6 cellular contexts compared by ENCODE assay signal in the genomic region with DNA sequence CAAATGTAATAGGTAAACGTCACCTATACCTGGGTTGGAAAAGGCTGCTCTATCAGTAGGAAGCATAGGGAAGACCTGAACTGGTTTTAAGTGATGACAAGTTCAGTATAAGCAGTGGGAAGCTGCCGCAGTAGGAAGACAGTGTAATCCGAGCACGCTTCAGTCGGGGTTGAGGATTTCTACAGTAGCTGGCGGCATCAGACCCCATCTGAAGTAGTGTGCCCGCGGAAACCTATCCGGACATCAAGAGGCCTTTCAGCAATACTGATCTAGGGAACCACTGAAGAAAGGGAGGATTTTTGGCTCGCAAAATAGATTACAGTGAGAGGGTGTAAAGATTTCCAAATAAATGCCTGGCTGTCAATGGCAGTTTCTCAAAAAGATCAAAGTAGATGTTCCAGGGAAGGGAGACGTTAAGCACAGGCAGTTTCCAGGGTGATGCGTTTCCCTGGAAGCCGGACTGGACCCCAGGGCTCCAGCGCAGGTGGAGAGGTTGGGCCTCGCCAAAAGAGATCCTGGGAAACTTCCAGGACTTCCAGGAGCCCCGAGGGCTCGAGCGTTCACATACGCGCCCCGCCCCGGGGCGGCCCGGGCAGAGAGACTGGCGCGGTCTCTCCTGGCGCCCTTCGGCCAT. TPM values are rescaled to one million over a fixed set of nuclear protein-coding genes. Genes with fewer than 3 reads are reported as not detected.
DNase-seq lines count a peak whose midpoint lies in the region; ATAC-seq and TF ChIP-seq lines count a peak whose summit lies in the region.

No MANE protein-coding gene starts in this region.

- peak overlapping the region; percentile 62 for H3K4me3 ChIP-seq in fibroblast of the aortic adventitia (ENCODE audit: low read depth, low read length)
- H3K4me3 ChIP-seq in thoracic aorta, result peak overlapping the region; percentile 88

- no peaks in the 10 kb centered on the region for H3K36me3 Mint-ChIP-seq in activated naive CD4-positive, alpha-beta T cell treated with anti-CD3 and anti-CD28 coated beads, Interleukin-2, amount 50 U/mL, for 24 hours

- TF ChIP-seq CTCF in fibroblast of the aortic adventitia (IDR thresholded peaks at IDR 0.05; ENCODE audit: insufficient read depth, low read length) (no peak), thoracic aorta (IDR thresholded peaks at IDR 0.05) (no peak)

- no peak for ATAC-seq in thoracic aorta (ENCODE audit: insufficient number of reproducible peaks, low FRiP score, low read depth)

- DNase-seq in activated naive CD4-positive, alpha-beta T cell (lab: John Stamatoyannopoulos, UW), result no peak
- DNase-seq in fibroblast of the aortic adventitia (ENCODE audit: low read depth) (no peak), thoracic aorta (ENCODE audit: low spot score) (no peak), Ammon's horn (ENCODE audit: low spot score) (no peak), SIG-M5 (lab: John Stamatoyannopoulos, UW) (no peak)

- H3K27ac Mint-ChIP-seq in activated naive CD4-positive, alpha-beta T cell treated with anti-CD3 and anti-CD28 coated beads, Interleukin-2, amount 50 U/mL, for 24 hours, result no peak overlapping the region

- H3K27me3 ChIP-seq in thoracic aorta (replicated peaks; ENCODE audit: insufficient read depth), result no peaks in the 10 kb centered on the region

- no peaks in the 10 kb centered on the region for H3K36me3 ChIP-seq in thoracic aorta

- no peaks in the 10 kb centered on the region for H3K9me3 Mint-ChIP-seq in activated naive CD4-positive, alpha-beta T cell treated with anti-CD3 and anti-CD28 coated beads, Interleukin-2, amount 50 U/mL, for 24 hours

- H3K27ac ChIP-seq in thoracic aorta, result peak overlapping the region in 1 of 2 donors; percentile 41

- H3K9me3 ChIP-seq in thoracic aorta, result no peaks in the 10 kb centered on the region

- H3K27me3 Mint-ChIP-seq in activated naive CD4-positive, alpha-beta T cell treated with anti-CD3 and anti-CD28 coated beads, Interleukin-2, amount 50 U/mL, for 24 hours, result peaks cover 33% of the 10 kb centered on the region

- H3K4me1 Mint-ChIP-seq in activated naive CD4-positive, alpha-beta T cell treated with anti-CD3 and anti-CD28 coated beads, Interleukin-2, amount 50 U/mL, for 24 hours, result peaks cover 7% of the 10 kb centered on the region

- peak overlapping the region; percentile 83 for H3K4me3 Mint-ChIP-seq in activated naive CD4-positive, alpha-beta T cell treated with anti-CD3 and anti-CD28 coated beads, Interleukin-2, amount 50 U/mL, for 24 hours

- H3K4me1 ChIP-seq in thoracic aorta (ENCODE audit: control insufficient read depth in 1 of 2, low read depth in 2 of 2), result peaks cover 7 to 27% of the 10 kb centered on the region in 2 donors

RNA-seq across cellular contexts. Expression of a gene that starts 5.3 kb away (rescaled TPM):
- total RNA-seq in fibroblast of the aortic adventitia (ENCODE audit: low replicate concordance) (11.9 and 18.5 TPM in 2 replicates), thoracic aorta (10 to 100 TPM; 16.6 to 24.9 TPM)

RNA-seq across cellular contexts. Expression of a gene that starts 6.1 kb away (rescaled TPM):
- total RNA-seq in fibroblast of the aortic adventitia (ENCODE audit: low replicate concordance), result 11.4 and 36.9 TPM in 2 replicates
- total RNA-seq in thoracic aorta, result 10 to 100 TPM; 17.6 to 23.1 TPM

RNA-seq across cellular contexts. Expression of a gene that starts 18.7 kb away (rescaled TPM):
- total RNA-seq in fibroblast of the aortic adventitia (ENCODE audit: low replicate concordance) (27.1 and 32.9 TPM in 2 replicates), thoracic aorta (10 to 100 TPM; 34.9 to 35.6 TPM)

RNA-seq across cellular contexts. Expression of a gene that starts 18.9 kb away (rescaled TPM):
- total RNA-seq in fibroblast of the aortic adventitia (ENCODE audit: low replicate concordance) (18.1 and 88.0 TPM in 2 replicates), thoracic aorta (100 to 1,000 TPM in 1 of 2 donors, 10 to 100 TPM in 1; 85.5 to 113 TPM)

RNA-seq across cellular contexts. Expression of a gene that starts 22.4 kb away (rescaled TPM):
- total RNA-seq in fibroblast of the aortic adventitia (ENCODE audit: low replicate concordance) (0.27 TPM in 1 of 2 replicates, not detected in the other), thoracic aorta (1 to 10 TPM in 1 of 2 donors, not detected in 1; 1.9 TPM)
